Comparison of ENCODE assay signal across 8 cellular contexts in the genomic region with DNA sequence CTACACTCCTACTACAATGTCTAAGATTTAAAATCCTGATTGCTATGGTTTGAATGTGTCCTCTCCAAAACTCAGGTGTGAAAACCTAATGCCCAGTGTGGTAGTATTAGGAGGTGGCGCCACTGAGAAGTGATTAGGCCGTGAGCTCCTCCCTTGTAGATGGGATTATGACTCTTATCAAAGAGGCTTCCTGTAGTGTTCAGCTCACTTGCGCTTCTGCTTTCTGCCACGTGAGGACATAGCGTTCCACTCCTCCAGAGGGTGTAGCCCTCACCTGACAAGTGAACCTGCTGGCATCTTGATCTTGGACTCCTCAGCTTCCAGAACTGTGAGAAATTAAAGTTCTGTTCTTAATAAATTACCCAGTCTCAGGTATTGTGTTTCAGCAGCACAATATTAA. TPM values are rescaled to one million over a fixed set of nuclear protein-coding genes. Genes with fewer than 3 reads are reported as not detected.
A peak's percentile ranks its signal among the peaks of the same experiment; 100 is the strongest.
DNase-seq lines count a peak whose midpoint lies in the region; ATAC-seq lines count a peak whose summit lies in the region.

No MANE protein-coding gene starts in this region.

- H3K4me3 Mint-ChIP-seq in T-cell, result no peak overlapping the region

- DNase-seq in Daoy (ENCODE audit: low read depth), result peak; percentile 25
- DNase-seq in T-cell, result peak in 27 of 34 experiments; percentile 2 to 40 (median 13)
- DNase-seq in islet precursor cell, result peak; percentile 74
- DNase-seq in NK-92 (lab: John Stamatoyannopoulos, UW; ENCODE audit: unreplicated experiment), result no peak
- no peak for DNase-seq in caudate nucleus (lab: John Stamatoyannopoulos, UW)
- no peak for DNase-seq in dedifferentiated amniotic fluid mesenchymal stem cell (ENCODE audit: extremely low spot score)

- CTCF ChIA-PET in T-cell (lab: Charles Lee), result interaction anchor here (0.5 to 1.2 kb wide), 9 partner anchors 18 to 133 kb away, joined by 3 to 15 read pairs (median 4); no protein-coding TSS in a partner anchor

- ATAC-seq in HG02798 (IDR thresholded peaks at IDR 0.05; ENCODE audit: poor library complexity, unreplicated experiment), result peak; percentile 47
- peak; percentile 78 to 93 (median 85) for ATAC-seq in T-cell (replicated peaks in 1 of 4)
- ATAC-seq in HG03108 (IDR thresholded peaks at IDR 0.05; ENCODE audit: unreplicated experiment), result no peak

- peaks cover 4 to 6% (median 5%) of the 10 kb centered on the region in 3 donors for H3K4me1 Mint-ChIP-seq in T-cell

- no peak overlapping the region for H3K27ac ChIP-seq in caudate nucleus (ENCODE audit: low read depth, low read length)

- no peaks in the 10 kb centered on the region for H3K36me3 Mint-ChIP-seq in T-cell

- H3K27me3 Mint-ChIP-seq in T-cell, result no peaks in the 10 kb centered on the region

- POLR2A ChIA-PET in T-cell (lab: Charles Lee), result interaction anchor here (0.5 kb wide), 2 partner anchors 1205 to 1766 kb away, joined by 3 read pairs; no protein-coding TSS in a partner anchor

- peaks cover 0 to under 1% (median 0%) of the 10 kb centered on the region in 3 donors for H3K9me3 Mint-ChIP-seq in T-cell

- no peak overlapping the region for H3K27ac Mint-ChIP-seq in T-cell

RNA-seq across cellular contexts. Expression of gene WHRN, which starts 33.0 kb away (rescaled TPM):
- total RNA-seq in Daoy (2014; rRNA removed; shearing (Covaris generic)), result 1.3 and 1.6 TPM in 2 replicates
- total RNA-seq in T-cell, result 10 to 100 TPM; 11.4 to 46.0 (median 13.0) TPM

RNA-seq across cellular contexts. Expression of gene ATP6V1G1, which starts 49.3 kb away (rescaled TPM):
- total RNA-seq in Daoy (2014; rRNA removed; shearing (Covaris generic)), result 172 and 207 TPM in 2 replicates
- 100 to 1,000 TPM in 4 of 5 donors, 10 to 100 TPM in 1; 99.2 to 109 (median 103) TPM for total RNA-seq in T-cell

Comparison
In these comparisons a context has a peak if more than half of its experiments do, and no peak if none do; other contexts are left out.
1. DNase-seq: peak in Daoy (single experiment), T-cell (27 of 34) and islet precursor cell (single experiment); none in NK-92 (single experiment), caudate nucleus (0 of 61) and dedifferentiated amniotic fluid mesenchymal stem cell (single experiment).